In genomic region chr16:4572715-4573114, GRCh38 we compare ENCODE assay signal across 22 cellular contexts. TPM values are rescaled to one million over a fixed set of nuclear protein-coding genes. Genes with fewer than 3 reads are reported as not detected.
DNase-seq lines count a peak whose midpoint lies in the region; ATAC-seq, FAIRE-seq and TF ChIP-seq lines count a peak whose summit lies in the region.
"Had no signal": no experiment of that assay in that cellular context is flagged by ENCODE, and none has a peak within 500 bp of the region (broad histone marks: within the 10 kb centered on the region; RNA-seq: fewer than 3 reads in every experiment).

No MANE protein-coding gene starts in this region.

- no peak overlapping the region for H3K4me2 ChIP-seq in H1 (ENCODE audit: insufficient read depth in 1 of 2, low read depth in 2 of 2, low read length in 2 of 2)
- H3K4me2 ChIP-seq: A549 had no signal

- H4K5ac ChIP-seq in H1 (ENCODE audit: insufficient read length, low read depth, low read length), result peak overlapping the region; percentile 14

- H2AK5ac ChIP-seq in H1 (ENCODE audit: low read depth, low read length), result peak overlapping the region; percentile 30

- no peaks in the 10 kb centered on the region for H3K36me3 ChIP-seq in A673 (ENCODE audit: insufficient read depth, low read length, poor library complexity, severe bottlenecking)
- no peaks in the 10 kb centered on the region for H3K36me3 ChIP-seq in H1 (ENCODE audit: control insufficient read depth in 2 of 4, insufficient read depth in 4 of 4, low read length in 3 of 4)
- no peaks in the 10 kb centered on the region for H3K36me3 ChIP-seq in lower lobe of right lung
- H3K36me3 ChIP-seq: breast epithelium, spleen had no signal

- no peaks in the 10 kb centered on the region for H3K79me1 ChIP-seq in H1 (ENCODE audit: low read depth, low read length)

- no peaks in the 10 kb centered on the region for H4K20me1 ChIP-seq in H1 (replicated peaks in 1 of 2; ENCODE audit: control insufficient read depth in 1 of 2, insufficient read depth in 2 of 2, low read length in 2 of 2)

- no peak overlapping the region for H2BK120ac ChIP-seq in H1 (replicated peaks; ENCODE audit: low read depth, low read length)

- WGBS in H1 (ENCODE audit: extremely low coverage in 1 of 2, insufficient coverage in 1 of 2, insufficient read length in 1 of 2, insufficient replicate concordance in 2 of 2, low coverage in 1 of 2, low lambda C conversion rate in 2 of 2, missing lambda C conversion rate in 1 of 2), 2 experiments, result 68% methylated on average over 4 of the region's 4 CpGs; no CpG with 5 or more reads in 1 of the 2 experiments

- H2AFZ ChIP-seq in H1 (ENCODE audit: low read length), result no peak overlapping the region

- ATAC-seq in lower lobe of right lung (peak; percentile 63 to 65), sciatic nerve (no peak)
- ATAC-seq: A549, natural killer cell had no signal

- no peak overlapping the region for H3K9ac ChIP-seq in H1 (replicated peaks in 1 of 4; ENCODE audit: extremely low read depth in 1 of 4, low read depth in 3 of 4, low read length in 3 of 4)

- H2BK12ac ChIP-seq in H1 (ENCODE audit: low read depth, low read length), result peak overlapping the region; percentile 88

- in situ Hi-C loops in KBM-7 (cut with MboI; ENCODE audit: low pct_unique_long_range_greater_than_20kb, low sequenced_read_pairs), result no loop called here

- TF ChIP-seq CTCF in A673 (conservative IDR thresholded peaks at IDR 0.05; ENCODE audit: low read depth, low read length), result no peak
- TF ChIP-seq CTCF in H1 (IDR thresholded peaks at IDR 0.05; ENCODE audit: control extremely low read depth in 1 of 3, insufficient read depth in 1 of 3, low read depth in 1 of 3, low read length in 3 of 3), result no peak
- no peak for TF ChIP-seq CTCF in lower lobe of right lung (IDR thresholded peaks at IDR 0.05)
- TF ChIP-seq CTCF in GM20000 (IDR thresholded peaks at IDR 0.05; ENCODE audit: extremely low read depth, missing control alignments), result no peak

- no peak overlapping the region for H3K23ac ChIP-seq in H1 (ENCODE audit: insufficient read length)

- no peak for TF ChIP-seq RAD21 in H1 (IDR thresholded peaks at IDR 0.05 in 1 of 2, conservative IDR thresholded peaks at IDR 0.05 in 1 of 2; ENCODE audit: low read depth in 2 of 2, low read length in 2 of 2)

- H3K18ac ChIP-seq in H1 (ENCODE audit: extremely low read depth, low read length), result no peak overlapping the region

- H4K8ac ChIP-seq in H1 (ENCODE audit: extremely low read depth, insufficient read depth, low read length), result no peak overlapping the region; the same call in 1 of the 2 replicates

- POLR2A ChIA-PET in A673 (lab: Charles Lee; ENCODE audit: low non-redundant PET) (no interaction called here), H1 (lab: Charles Lee; ENCODE audit: partially characterized antibody) (interaction anchor here (0.6 to 0.9 kb wide), 2 partner anchors 27 to 42 kb away, joined by 3 read pairs; no protein-coding TSS in a partner anchor)

- no peaks in the 10 kb centered on the region for H3K79me2 ChIP-seq in H1 (ENCODE audit: control insufficient read depth in 1 of 2, insufficient read depth in 2 of 2, low read length in 2 of 2)

- H3K23me2 ChIP-seq in H1 (ENCODE audit: low read depth, low read length), result no peaks in the 10 kb centered on the region

- CTCF ChIA-PET in A673 (lab: Charles Lee) (no interaction called here), H1 (lab: Charles Lee; ENCODE audit: partially characterized antibody) (interaction anchor here (0.7 to 8.9 kb wide), 10 partner anchors 9 to 63 kb away, joined by 3 to 143 read pairs (median 16); partner anchors contain the start of gene C16orf96)

- DNase-seq in A673 (ENCODE audit: low spot score) (peak; percentile 26), KBM-7 (peak; percentile 30), H1 (ENCODE audit: low read depth in 1 of 2, low spot score in 2 of 2) (no peak), lower lobe of right lung (no peak), GM20000 (ENCODE audit: low spot score) (no peak), sciatic nerve (ENCODE audit: low spot score) (no peak), NCI-H345 treated with DMSO at 0.1 percent for 48 hours (lab: John Stamatoyannopoulos, UW; ENCODE audit: unreplicated experiment) (no peak)
- DNase-seq in stimulated activated naive CD4-positive, alpha-beta T cell treated with Interleukin-2 at 50 U/mL for 16 hours (lab: John Stamatoyannopoulos, UW), result no peak
- DNase-seq: CD4-positive, CD25-positive, alpha-beta regulatory T cell; dermis blood vessel endothelial cell; DMS153; natural killer cell; NCI-H524 treated with DMSO at 0.1 percent for 48 hours; spleen; T1000 had no signal

- H3K9me3 ChIP-seq in A673 (ENCODE audit: low read depth, low read length, poor library complexity, severe bottlenecking) (no peaks in the 10 kb centered on the region), H1 (ENCODE audit: insufficient read depth in 2 of 2, low read depth in 1 of 2, low read length in 1 of 2) (no peaks in the 10 kb centered on the region), lower lobe of right lung (no peaks in the 10 kb centered on the region)
- H3K9me3 ChIP-seq: A549, breast epithelium, spleen had no signal

- H3K4me1 ChIP-seq in A673 (ENCODE audit: insufficient read depth, low read length, poor library complexity, severe bottlenecking) (no peaks in the 10 kb centered on the region), H1 (replicated peaks in 1 of 4; ENCODE audit: control insufficient read depth in 3 of 4, insufficient read depth in 4 of 4, low read length in 3 of 4) (peaks cover 9 to 19% (median 11%) of the 10 kb centered on the region in 4 experiments), lower lobe of right lung (no peaks in the 10 kb centered on the region)
- H3K4me1 ChIP-seq: A549, breast epithelium had no signal

- H3K14ac ChIP-seq in H1 (ENCODE audit: insufficient read length), result no peak overlapping the region

- no peaks in the 10 kb centered on the region for H3K27me3 ChIP-seq in A673 (replicated peaks; ENCODE audit: insufficient read depth, low read depth, low read length, poor library complexity)
- no peaks in the 10 kb centered on the region; a peak in 1 of 7 replicates for H3K27me3 ChIP-seq in H1 (replicated peaks in 1 of 4; ENCODE audit: control insufficient read depth in 3 of 4, extremely low read depth in 1 of 4, insufficient read depth in 3 of 4, low read length in 3 of 4)
- H3K27me3 ChIP-seq in lower lobe of right lung (ENCODE audit: low read depth), result no peaks in the 10 kb centered on the region
- H3K27me3 ChIP-seq: breast epithelium had no signal

- H3K56ac ChIP-seq in H1 (replicated peaks; ENCODE audit: insufficient read length, low read depth, low read length), result no peak overlapping the region

- FAIRE-seq in H1 (lab: Jason Lieb, UNC), result no peak
- FAIRE-seq: A549 had no signal

- intact Hi-C loops in A673 (cut with micrococcal nuclease; ENCODE audit: unreplicated experiment), result no loop called here
- intact Hi-C loops in lower lobe of right lung (cut with DNase I), result no loop called here
- intact Hi-C loops in sciatic nerve (cut with DNase I), result no loop called here

- no peak overlapping the region for H3K27ac ChIP-seq in A673 (ENCODE audit: low read depth, low read length, poor library complexity, severe bottlenecking)
- H3K27ac ChIP-seq in H1 (ENCODE audit: low read depth, low read length), result no peak overlapping the region
- H3K27ac ChIP-seq in lower lobe of right lung, result no peak overlapping the region
- H3K27ac ChIP-seq: A549, breast epithelium, SK-N-MC, spleen had no signal

- peak overlapping the region; percentile 20; the same call in 1 of the 2 replicates for H2BK15ac ChIP-seq in H1 (ENCODE audit: low read length)

- H4K91ac ChIP-seq in H1 (replicated peaks; ENCODE audit: insufficient read length, low read length), result peak overlapping the region; percentile 73

- TF ChIP-seq POLR2A in H1 (IDR thresholded peaks at IDR 0.05; ENCODE audit: control extremely low read depth in 1 of 2, low read depth in 2 of 2, low read length in 2 of 2), result no peak

- no peak overlapping the region; the same call in 1 of the 2 replicates for H2BK5ac ChIP-seq in H1 (ENCODE audit: low read depth, low read length)

- H3K4ac ChIP-seq in H1 (replicated peaks; ENCODE audit: insufficient read length, low read depth, low read length), result no peak overlapping the region

- H3K4me3 ChIP-seq in A673 (ENCODE audit: low read depth, low read length, poor library complexity, severe bottlenecking) (no peak overlapping the region), H1 (ENCODE audit: extremely low read depth in 1 of 4, insufficient read depth in 2 of 4, low read depth in 3 of 4, low read length in 4 of 4) (no peak overlapping the region), lower lobe of right lung (no peak overlapping the region)
- H3K4me3 ChIP-seq: A549, breast epithelium, SK-N-MC, spleen had no signal

- TF ChIP-seq EP300 in H1 (IDR thresholded peaks at IDR 0.05; ENCODE audit: borderline replicate concordance in 1 of 2, low read depth in 2 of 2, low read length in 2 of 2), result no peak

- 0 out of 2 replicates have a peak overlapping the region, but pooled peaks have one; percentile 34 for H2BK20ac ChIP-seq in H1 (ENCODE audit: low read length)

- no TSS peak for BruUV-seq in A673 (replicated peaks; lab: Mats Ljungman, UMichigan)

RNA-seq across cellular contexts. Expression of gene C16orf96, which starts 16.6 kb away (rescaled TPM):
- total RNA-seq in A673 (2021) (not detected in 2 replicates), lower lobe of right lung (0.21 TPM), sciatic nerve (0.22 TPM)
- 1.3 and 1.6 TPM in 2 replicates for total RNA-seq in H1 (2021; fragmentation: NEBNext Ultra II Directional; extraction: Animal tissue kit (Norgen Biotek cat#: 25700))
- 1.0 and 1.8 TPM in 2 replicates for polyA plus RNA-seq in H1 (2011; rRNA removed)
- polyA plus RNA-seq in H1 (2011; cell fraction: cytosol; rRNA removed), result 0.97 TPM
- polyA plus RNA-seq in H1 (2011; cell fraction: nucleus; rRNA removed), result 2.1 TPM
- polyA plus RNA-seq in H1 (2012, experiment 1 of 2), result 1.4 to 2.0 TPM (median 1.5 TPM) in 4 replicates
- 1.1 TPM for polyA plus RNA-seq in H1 (2012, experiment 2 of 2)
- polyA plus RNA-seq in H1 (2013, experiment 1 of 2), result 0.67 TPM
- 0.72 TPM for polyA plus RNA-seq in H1 (2013, experiment 2 of 2)
- polyA minus RNA-seq in H1 (2011; rRNA and poly(A)+ RNA removed), result 1.4 and 1.6 TPM in 2 replicates
- polyA minus RNA-seq in H1 (2011; cell fraction: cytosol; rRNA and poly(A)+ RNA removed), result 1.5 TPM
- polyA minus RNA-seq in H1 (2011; cell fraction: nucleus; rRNA and poly(A)+ RNA removed), result 1.9 TPM
- total RNA-seq: activated T-helper 2 cell treated with anti-CD3 and anti-CD28 coated beads, Interferon-gamma antibody, Interleukin-2, Interleukin-4, amounts not matched to agents 10 μg/mL and 5 μg/mL and 100 μg/mL, durations not matched to agents 14 hours and 24 hours and 36 hours; breast epithelium; dermis blood vessel endothelial cell; epithelial cell of proximal tubule; HT1080; M059J had no signal
- polyA plus RNA-seq: CD4-positive, CD25-positive, alpha-beta regulatory T cell had no signal

RNA-seq across cellular contexts. Expression of gene CDIP1, which starts 34.1 kb away (rescaled TPM):
- total RNA-seq in A673 (2021) (12.8 and 14.4 TPM in 2 replicates), lower lobe of right lung (21.1 TPM), sciatic nerve (40.6 TPM)
- total RNA-seq in H1 (2021; fragmentation: NEBNext Ultra II Directional; extraction: Animal tissue kit (Norgen Biotek cat#: 25700)), result 73.7 and 76.3 TPM in 2 replicates
- 56.6 and 91.0 TPM in 2 replicates for polyA plus RNA-seq in H1 (2011; rRNA removed)
- 30.3 TPM for polyA plus RNA-seq in H1 (2011; cell fraction: cytosol; rRNA removed)
- 56.4 TPM for polyA plus RNA-seq in H1 (2011; cell fraction: nucleus; rRNA removed)
- 63.4 to 93.4 TPM (median 83.5 TPM) in 4 replicates for polyA plus RNA-seq in H1 (2012, experiment 1 of 2)
- 84.1 TPM for polyA plus RNA-seq in H1 (2012, experiment 2 of 2)
- polyA plus RNA-seq in H1 (2013, experiment 1 of 2), result 34.2 TPM
- polyA plus RNA-seq in H1 (2013, experiment 2 of 2), result 34.4 TPM
- polyA minus RNA-seq in H1 (2011; rRNA and poly(A)+ RNA removed), result 28.0 and 32.6 TPM in 2 replicates
- 24.1 TPM for polyA minus RNA-seq in H1 (2011; cell fraction: cytosol; rRNA and poly(A)+ RNA removed)
- 26.3 TPM for polyA minus RNA-seq in H1 (2011; cell fraction: nucleus; rRNA and poly(A)+ RNA removed)

RNA-seq across cellular contexts. Expression of gene UBALD1, which starts 42.0 kb away (rescaled TPM):
- 36.3 and 36.5 TPM in 2 replicates for total RNA-seq in A673 (2021)
- total RNA-seq in H1 (2021; fragmentation: NEBNext Ultra II Directional; extraction: Animal tissue kit (Norgen Biotek cat#: 25700)), result 52.2 and 62.0 TPM in 2 replicates
- polyA plus RNA-seq in H1 (2011; rRNA removed), result 28.6 and 48.9 TPM in 2 replicates
- 20.7 TPM for polyA plus RNA-seq in H1 (2011; cell fraction: cytosol; rRNA removed)
- 44.3 TPM for polyA plus RNA-seq in H1 (2011; cell fraction: nucleus; rRNA removed)
- 31.3 to 45.9 TPM (median 41.7 TPM) in 4 replicates for polyA plus RNA-seq in H1 (2012, experiment 1 of 2)
- 25.4 TPM for polyA plus RNA-seq in H1 (2012, experiment 2 of 2)
- polyA plus RNA-seq in H1 (2013, experiment 1 of 2), result 36.1 TPM
- polyA plus RNA-seq in H1 (2013, experiment 2 of 2), result 36.7 TPM
- 3.9 and 5.5 TPM in 2 replicates for polyA minus RNA-seq in H1 (2011; rRNA and poly(A)+ RNA removed)
- polyA minus RNA-seq in H1 (2011; cell fraction: cytosol; rRNA and poly(A)+ RNA removed), result 28.0 TPM
- polyA minus RNA-seq in H1 (2011; cell fraction: nucleus; rRNA and poly(A)+ RNA removed), result 45.1 TPM
- total RNA-seq in lower lobe of right lung, result 30.2 TPM
- total RNA-seq in sciatic nerve, result 30.8 TPM

RNA-seq across cellular contexts. Expression of gene MGRN1, which starts 51.9 kb away (rescaled TPM):
- total RNA-seq in A673 (2021), result 54.6 and 61.4 TPM in 2 replicates
- 79.4 and 82.3 TPM in 2 replicates for total RNA-seq in H1 (2021; fragmentation: NEBNext Ultra II Directional; extraction: Animal tissue kit (Norgen Biotek cat#: 25700))
- polyA plus RNA-seq in H1 (2011; rRNA removed), result 15.0 and 30.1 TPM in 2 replicates
- 12.4 TPM for polyA plus RNA-seq in H1 (2011; cell fraction: cytosol; rRNA removed)
- polyA plus RNA-seq in H1 (2011; cell fraction: nucleus; rRNA removed), result 33.9 TPM
- 39.5 to 72.9 TPM (median 65.4 TPM) in 4 replicates for polyA plus RNA-seq in H1 (2012, experiment 1 of 2)
- polyA plus RNA-seq in H1 (2012, experiment 2 of 2), result 52.0 TPM
- polyA plus RNA-seq in H1 (2013, experiment 1 of 2), result 46.7 TPM
- polyA plus RNA-seq in H1 (2013, experiment 2 of 2), result 47.1 TPM
- 17.9 and 22.6 TPM in 2 replicates for polyA minus RNA-seq in H1 (2011; rRNA and poly(A)+ RNA removed)
- 30.4 TPM for polyA minus RNA-seq in H1 (2011; cell fraction: cytosol; rRNA and poly(A)+ RNA removed)
- polyA minus RNA-seq in H1 (2011; cell fraction: nucleus; rRNA and poly(A)+ RNA removed), result 30.7 TPM
- 75.7 TPM for total RNA-seq in lower lobe of right lung
- total RNA-seq in sciatic nerve, result 75.3 TPM

Comparison
In these comparisons a context has a peak if more than half of its experiments do, and no peak if none do; other contexts are left out.
1. DNase-seq: peak in A673 (single experiment) and KBM-7 (single experiment); none in H1 (0 of 2), lower lobe of right lung (single experiment), GM20000 (single experiment), sciatic nerve (single experiment), stimulated activated naive CD4-positive, alpha-beta T cell treated with Interleukin-2 at 50 U/mL for 16 hours (single experiment) and NCI-H345 treated with DMSO at 0.1 percent for 48 hours (single experiment).